Comparison of ENCODE assay signal across 1 cellular context in the genomic region with DNA sequence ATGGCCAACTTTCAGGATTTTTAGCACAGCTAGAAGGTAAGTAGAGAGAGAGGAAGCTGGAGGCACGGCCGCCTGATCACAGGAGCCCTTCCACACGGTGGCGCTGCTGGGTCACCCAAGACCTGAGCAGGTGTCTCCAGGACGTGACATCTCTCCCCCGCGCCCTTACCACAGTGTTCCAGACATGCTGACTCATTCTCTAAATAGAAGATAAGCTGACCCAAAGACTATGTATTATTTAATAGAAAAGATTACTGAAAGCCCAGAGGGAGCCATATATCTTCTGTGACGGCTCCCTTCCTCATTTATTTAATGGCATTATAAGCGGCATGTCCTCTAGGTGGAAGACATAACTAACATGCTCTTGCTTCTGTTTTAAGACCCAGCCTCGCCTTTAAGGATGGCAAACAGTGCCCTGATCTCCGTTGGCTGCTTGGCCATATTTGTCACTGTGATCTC.
A peak's percentile ranks its signal among the peaks of the same experiment; 100 is the strongest.
TF ChIP-seq lines count a peak whose summit lies in the region.

No MANE protein-coding gene starts in this region.

TF ChIP-seq in HepG2, 621 proteins besides CTCF, POLR2A, EP300 and RAD21 (continued from another document):
- TF ChIP-seq ZNF510 (CRISPR knock-in tag; IDR thresholded peaks at IDR 0.05; ENCODE audit: low read depth) (no peak), KLF6 (CRISPR knock-in tag; IDR thresholded peaks at IDR 0.05) (no peak), ZBTB38 (CRISPR knock-in tag; IDR thresholded peaks at IDR 0.05) (peak; percentile 44; the same call in 1 of the 2 replicates), ZNF570 (CRISPR knock-in tag; IDR thresholded peaks at IDR 0.05; ENCODE audit: borderline replicate concordance) (no peak), NR2F2 (IDR thresholded peaks at IDR 0.05; ENCODE audit: borderline replicate concordance, low read depth) (no peak)
- TF ChIP-seq, protein P1, sequence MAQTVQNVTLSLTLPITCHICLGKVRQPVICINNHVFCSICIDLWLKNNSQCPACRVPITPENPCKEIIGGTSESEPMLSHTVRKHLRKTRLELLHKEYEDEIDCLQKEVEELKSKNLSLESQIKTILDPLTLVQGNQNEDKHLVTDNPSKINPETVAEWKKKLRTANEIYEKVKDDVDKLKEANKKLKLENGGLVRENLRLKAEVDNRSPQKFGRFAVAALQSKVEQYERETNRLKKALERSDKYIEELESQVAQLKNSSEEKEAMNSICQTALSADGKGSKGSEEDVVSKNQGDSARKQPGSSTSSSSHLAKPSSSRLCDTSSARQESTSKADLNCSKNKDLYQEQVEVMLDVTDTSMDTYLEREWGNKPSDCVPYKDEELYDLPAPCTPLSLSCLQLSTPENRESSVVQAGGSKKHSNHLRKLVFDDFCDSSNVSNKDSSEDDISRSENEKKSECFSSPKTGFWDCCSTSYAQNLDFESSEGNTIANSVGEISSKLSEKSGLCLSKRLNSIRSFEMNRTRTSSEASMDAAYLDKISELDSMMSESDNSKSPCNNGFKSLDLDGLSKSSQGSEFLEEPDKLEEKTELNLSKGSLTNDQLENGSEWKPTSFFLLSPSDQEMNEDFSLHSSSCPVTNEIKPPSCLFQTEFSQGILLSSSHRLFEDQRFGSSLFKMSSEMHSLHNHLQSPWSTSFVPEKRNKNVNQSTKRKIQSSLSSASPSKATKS (CRISPR knock-in tag; IDR thresholded peaks at IDR 0.05), result no peak
TF ChIP-seq in HepG2: peak in this region for 115.
